Comparison of ENCODE assay signal across 19 cellular contexts in genomic region chr12:15710860-15711510, GRCh38.
A peak's percentile ranks its signal among the peaks of the same experiment; 100 is the strongest.
DNase-seq lines count a peak whose midpoint lies in the region; ATAC-seq, FAIRE-seq and TF ChIP-seq lines count a peak whose summit lies in the region.
"Had no signal": no experiment of that assay in that cellular context is flagged by ENCODE, and none has a peak within 500 bp of the region (broad histone marks: within the 10 kb centered on the region; RNA-seq: fewer than 3 reads in every experiment).

No MANE protein-coding gene starts in this region.

- intact Hi-C loops in GM12878 (cut with micrococcal nuclease; ENCODE audit: unreplicated experiment) = no loop called here
- intact Hi-C loops in right lobe of liver (cut with DNase I) = no loop called here

- RAD21 ChIA-PET in GM12878 (lab: Charles Lee; ENCODE audit: unreplicated experiment) = interaction anchor here (0.6 to 4.9 kb wide), 14 partner anchors 11 to 141 kb away, joined by 3 to 44 read pairs (median 3); no protein-coding TSS in a partner anchor

- SMC1A ChIA-PET in GM12878 (lab: Charles Lee; ENCODE audit: uncharacterized antibody, unreplicated experiment) = interaction anchor here (0.7 to 12.9 kb wide), 16 partner anchors 8 to 79 kb away, joined by 3 to 213 read pairs (median 3); no protein-coding TSS in a partner anchor

- H3K27ac ChIP-seq in GM12878 (ENCODE audit: control insufficient read depth, insufficient read depth) (no peak overlapping the region), right lobe of liver (peak overlapping the region in 2 of 3 donors; percentile 83 to 84), small intestine (ENCODE audit: low read depth in 1 of 2, low read length in 1 of 2) (peak overlapping the region in 1 of 2 donors; percentile 76)
- H3K27ac ChIP-seq: BLaER1 treated with 17β-estradiol and CSF1 and Interleukin-3, amounts not matched to agents 10 nM and 100 nM had no signal

- H3K36me3 ChIP-seq in GM12878 (ENCODE audit: control insufficient read depth in 2 of 2, insufficient read depth in 2 of 2, low read length in 1 of 2) = no peaks in the 10 kb centered on the region
- no peaks in the 10 kb centered on the region for H3K36me3 ChIP-seq in right lobe of liver
- H3K36me3 ChIP-seq in small intestine (ENCODE audit: control insufficient read depth in 2 of 2, insufficient read depth in 2 of 2, low read length in 2 of 2) = no peaks in the 10 kb centered on the region
- H3K36me3 ChIP-seq: BLaER1 treated with 17β-estradiol and CSF1 and Interleukin-3, amounts not matched to agents 10 nM and 100 nM had no signal

- CTCF ChIA-PET in GM12878 (lab: Yijun Ruan, JAX) = interaction anchor here (0.9 to 3.9 kb wide), 8 partner anchors 7 to 74 kb away, joined by 3 to 12 read pairs (median 4); no protein-coding TSS in a partner anchor

- H3K4me1 ChIP-seq in GM12878 (ENCODE audit: control insufficient read depth, insufficient read depth, low read length) = no peaks in the 10 kb centered on the region
- peaks cover 0 to 58% (median 13%) of the 10 kb centered on the region in 4 donors for H3K4me1 ChIP-seq in right lobe of liver
- peaks cover 0 to 4% of the 10 kb centered on the region in 2 donors for H3K4me1 ChIP-seq in small intestine (ENCODE audit: control insufficient read depth in 2 of 2, insufficient read depth in 1 of 2, low read depth in 1 of 2, low read length in 1 of 2)

- ATAC-seq in GM12878 (no peak), right lobe of liver (no peak), HG02870 (IDR thresholded peaks at IDR 0.05; ENCODE audit: unreplicated experiment) (no peak), GM21381 (IDR thresholded peaks at IDR 0.05; ENCODE audit: unreplicated experiment) (no peak), GM18520 (IDR thresholded peaks at IDR 0.05; ENCODE audit: unreplicated experiment) (no peak)
- ATAC-seq: CD8-positive, alpha-beta T cell had no signal

- BruUV-seq in GM12878 (replicated peaks; lab: Mats Ljungman, UMichigan) = no TSS peak

- H3K9ac ChIP-seq in GM12878 (ENCODE audit: control insufficient read depth, insufficient read depth, low read length) = no peak overlapping the region
- H3K9ac ChIP-seq: BLaER1 treated with 17β-estradiol and CSF1 and Interleukin-3, amounts not matched to agents 10 nM and 100 nM; SK-N-SH had no signal

- no peak overlapping the region for H2AFZ ChIP-seq in GM12878 (ENCODE audit: control insufficient read depth, low read depth, low read length)

- H3K9me3 ChIP-seq in GM12878 (replicated peaks; ENCODE audit: control insufficient read depth, insufficient read depth, low read length) (no peaks in the 10 kb centered on the region), right lobe of liver (no peaks in the 10 kb centered on the region), small intestine (ENCODE audit: control insufficient read depth, low read depth) (no peaks in the 10 kb centered on the region)
- H3K9me3 ChIP-seq: BLaER1 treated with 17β-estradiol and CSF1 and Interleukin-3, amounts not matched to agents 10 nM and 100 nM; SK-N-SH had no signal

- 57% methylated on average over 4 of the region's 4 CpGs for WGBS in GM12878 (ENCODE audit: insufficient coverage, insufficient replicate concordance, low lambda C conversion rate, missing lambda C conversion rate)
- WGBS in right lobe of liver (ENCODE audit: insufficient coverage, low coverage, low lambda C conversion rate, missing lambda C conversion rate) = 55% methylated on average over 4 of the region's 4 CpGs
- 49 to 74% (median 62%) methylated on average over 4 of the region's 4 CpGs for WGBS in small intestine, 3 donors

- POLR2A ChIA-PET in GM12878 (lab: Charles Lee) = interaction anchor here (1.1 to 2.7 kb wide), 5 partner anchors 8 to 62 kb away, joined by 3 to 12 read pairs (median 4); no protein-coding TSS in a partner anchor

- H3K27me3 ChIP-seq in GM12878 (replicated peaks in 1 of 2; ENCODE audit: control insufficient read depth in 2 of 2, insufficient read depth in 2 of 2, low read length in 1 of 2) = no peaks in the 10 kb centered on the region
- H3K27me3 ChIP-seq in right lobe of liver = no peaks in the 10 kb centered on the region
- H3K27me3 ChIP-seq in small intestine (ENCODE audit: control insufficient read depth in 2 of 2, insufficient read depth in 2 of 2, low read length in 2 of 2) = no peaks in the 10 kb centered on the region
- H3K27me3 ChIP-seq: BLaER1 treated with 17β-estradiol and CSF1 and Interleukin-3, amounts not matched to agents 10 nM and 100 nM had no signal

- TF ChIP-seq RAD21 in GM12878 (IDR thresholded peaks at IDR 0.05; ENCODE audit: insufficient read depth, low read depth, low read length) = no peak

- no peak overlapping the region for H3K4me2 ChIP-seq in GM12878 (ENCODE audit: control insufficient read depth, insufficient read depth)
- H3K4me2 ChIP-seq: BLaER1 treated with 17β-estradiol and CSF1 and Interleukin-3, amounts not matched to agents 10 nM and 100 nM; SK-N-SH had no signal

- no peak for TF ChIP-seq CTCF in GM12878 (IDR thresholded peaks at IDR 0.05 in 2 of 3, conservative IDR thresholded peaks at IDR 0.05 in 1 of 3; ENCODE audit: control insufficient read depth in 2 of 3, extremely low read depth in 1 of 3, insufficient read depth in 1 of 3, low read depth in 3 of 3, low read length in 3 of 3)
- no peak for TF ChIP-seq CTCF in right lobe of liver (IDR thresholded peaks at IDR 0.05)

- no peak for TF ChIP-seq EP300 in GM12878 (IDR thresholded peaks at IDR 0.05; ENCODE audit: borderline replicate concordance in 1 of 2, control insufficient read depth in 1 of 2, low read depth in 2 of 2, low read length in 2 of 2)

- peak; percentile 66 for DNase-seq in DMS53 (lab: John Stamatoyannopoulos, UW)
- no peak for DNase-seq in GM12878 (ENCODE audit: low read depth, low spot score)
- DNase-seq in right lobe of liver = no peak
- DNase-seq in small intestine = peak; percentile 66
- DNase-seq in pons (ENCODE audit: low spot score) = no peak
- DNase-seq: CD8-positive, alpha-beta T cell; DND-41; HFFc6; NCI-H187; NCI-H2107; NCI-H510A; NCI-H748 treated with DMSO at 0.1 percent for 48 hours; NK-92 treated with Interleukin-12 subunit alpha and Interleukin-12 subunit beta, amount 100 ng/mL, for 24 hours; SHP77; SK-N-SH had no signal

- no peaks in the 10 kb centered on the region for H4K20me1 ChIP-seq in GM12878 (ENCODE audit: control insufficient read depth, insufficient read depth)
- H4K20me1 ChIP-seq: BLaER1 treated with 17β-estradiol and CSF1 and Interleukin-3, amounts not matched to agents 10 nM and 100 nM had no signal

- FAIRE-seq in GM12878 (lab: Jason Lieb, UNC) (no peak), small intestine (lab: Jason Lieb, UNC) (no peak)

- H3K4me3 ChIP-seq in GM12878 (no peak overlapping the region), right lobe of liver (no peak overlapping the region), small intestine (ENCODE audit: low read depth in 1 of 2, low read length in 2 of 2) (peak overlapping the region in 1 of 2 donors; percentile 44)
- H3K4me3 ChIP-seq: BLaER1 treated with 17β-estradiol and CSF1 and Interleukin-3, amounts not matched to agents 10 nM and 100 nM had no signal

- no peaks in the 10 kb centered on the region for H3K79me2 ChIP-seq in GM12878 (ENCODE audit: control insufficient read depth, insufficient read depth, low read length)

- TF ChIP-seq POLR2A in GM12878 (IDR thresholded peaks at IDR 0.05; ENCODE audit: low read depth, low read length) (no peak), right lobe of liver (IDR thresholded peaks at IDR 0.05) (no peak)

- in situ Hi-C loops in GM12878 (cut with MboI) = no loop called here

TF ChIP-seq in GM12878, 131 proteins besides CTCF, POLR2A, EP300 and RAD21:
- peak; percentile 30; the same call in 1 of the 2 replicates for TF ChIP-seq ATF7 (IDR thresholded peaks at IDR 0.05; ENCODE audit: low read depth)
- TF ChIP-seq ZZZ3 (IDR thresholded peaks at IDR 0.05; ENCODE audit: control insufficient read depth, insufficient read length, low read depth) = no peak

Comparison
In these comparisons a context has a peak if more than half of its experiments do, and no peak if none do; other contexts are left out.
1. DNase-seq: peak in DMS53 (single experiment) and small intestine (single experiment); none in GM12878 (single experiment), right lobe of liver (0 of 3) and pons (single experiment).